Comparison of ENCODE assay signal across 8 cellular contexts in genomic region chr17:33050611-33051140, GRCh38. TPM values are rescaled to one million over a fixed set of nuclear protein-coding genes. Genes with fewer than 3 reads are reported as not detected.
"Had no signal": no experiment of that assay in that cellular context is flagged by ENCODE, and none has a peak within 500 bp of the region (broad histone marks: within the 10 kb centered on the region; RNA-seq: fewer than 3 reads in every experiment).

No MANE protein-coding gene starts in this region.

- H3K4me3 ChIP-seq: GM23338, K562 had no signal

- H3K9me3 Mint-ChIP-seq: GM23338, H9 had no signal

- H3K4me1 Mint-ChIP-seq: H9 had no signal

- H3K4me3 Mint-ChIP-seq: GM23338, H9 had no signal

- H3K27ac Mint-ChIP-seq: GM23338, H9 had no signal

- FAIRE-seq: HTR-8/SVneo had no signal

- DNase-seq: H9, HCEC 1CT, IMR-90 had no signal

RNA-seq across cellular contexts. Expression of gene SPACA3, which starts 59.0 kb away (rescaled TPM):
- total RNA-seq: GM23338, H4, H9, HT-29, IMR-90, K562 had no signal
- polyA plus RNA-seq: GM23338, IMR-90 had no signal
